In genomic region chr10:15859865-15860691, GRCh38 we compare ENCODE assay signal across 8 cellular contexts. TPM values are rescaled to one million over a fixed set of nuclear protein-coding genes. Genes with fewer than 3 reads are reported as not detected.
DNase-seq lines count a peak whose midpoint lies in the region; FAIRE-seq and TF ChIP-seq lines count a peak whose summit lies in the region.

Gene MINDY3, minus strand, starts transcription at chr10:15860507. Its CDS starts 208 bp downstream, at chr10:15860299.

- FAIRE-seq in H54 (lab: Jason Lieb, UNC): peak; percentile 98

- DNase-seq in G401 (ENCODE audit: low spot score) (peak; percentile 95), H54 (ENCODE audit: insufficient read length, low spot score) (peak; percentile 47), SK-MEL-5 (ENCODE audit: low read depth, low spot score) (peak; percentile 79), germinal center (ENCODE audit: low spot score) (peak; percentile 83), non-pigmented ciliary epithelial cell (ENCODE audit: low read depth) (peak; percentile 18), substantia nigra (lab: John Stamatoyannopoulos, UW) (peak; percentile 12 to 90 (median 80))
- peak; percentile 89 for DNase-seq in activated naive CD4-positive, alpha-beta T cell treated with anti-CD3 and anti-CD28 coated beads, Interleukin-2, amount 10 ng/mL, durations not matched to agents 7 days and 5 days

- H3K4me3 ChIP-seq in Loucy (ENCODE audit: low read length, poor library complexity, severe bottlenecking): peak within 1 kb of the TSS; percentile 91

- H3K4me1 ChIP-seq in Loucy (ENCODE audit: insufficient read depth, low read length, poor library complexity, severe bottlenecking): peaks cover 46% of the 10 kb centered on the region

- H3K79me2 ChIP-seq in Loucy (ENCODE audit: insufficient read depth, low read length): peaks cover 49% of the 10 kb centered on the region

- CTCF ChIA-PET in activated naive CD4-positive, alpha-beta T cell treated with anti-CD3 and anti-CD28 coated beads, Interleukin-2, amount 10 ng/mL, durations not matched to agents 7 days and 5 days (lab: Charles Lee): interaction anchor here (0.8 kb wide), 1 partner anchor 42 kb away, joined by 3 read pairs; no protein-coding TSS in a partner anchor

- H3K9ac ChIP-seq in Loucy (ENCODE audit: low read depth, low read length, poor library complexity, severe bottlenecking): peak within 1 kb of the TSS; percentile 85

- no peaks in the 10 kb centered on the region for H3K9me3 Mint-ChIP-seq in activated naive CD4-positive, alpha-beta T cell treated with anti-CD3 and anti-CD28 coated beads, Interleukin-2, amount 10 ng/mL, durations not matched to agents 7 days and 5 days

- H3K9me3 ChIP-seq in Loucy (ENCODE audit: insufficient read depth, low read depth, low read length): no peaks in the 10 kb centered on the region

- no peaks in the 10 kb centered on the region for H3K9me2 ChIP-seq in Loucy (replicated peaks; ENCODE audit: low read depth, low read length)

- H3K4me2 ChIP-seq in Loucy (ENCODE audit: low read depth, low read length, poor library complexity, severe bottlenecking): peak within 1 kb of the TSS; percentile 91

- H3K36me3 ChIP-seq in Loucy (ENCODE audit: insufficient read depth, low read length): no peaks in the 10 kb centered on the region

- no peak for TF ChIP-seq CTCF in Loucy (conservative IDR thresholded peaks at IDR 0.05; ENCODE audit: low read length)

- peaks cover 13% of the 10 kb centered on the region for H3K36me3 Mint-ChIP-seq in activated naive CD4-positive, alpha-beta T cell treated with anti-CD3 and anti-CD28 coated beads, Interleukin-2, amount 10 ng/mL, durations not matched to agents 7 days and 5 days

- peak within 1 kb of the TSS; percentile 51 for H3K27ac ChIP-seq in substantia nigra (ENCODE audit: low read depth, low read length, poor library complexity, severe bottlenecking)

- H3K4me1 Mint-ChIP-seq in activated naive CD4-positive, alpha-beta T cell treated with anti-CD3 and anti-CD28 coated beads, Interleukin-2, amount 10 ng/mL, durations not matched to agents 7 days and 5 days: peaks cover 41% of the 10 kb centered on the region

- peak within 1 kb of the TSS; percentile 93 for H3K27ac Mint-ChIP-seq in activated naive CD4-positive, alpha-beta T cell treated with anti-CD3 and anti-CD28 coated beads, Interleukin-2, amount 10 ng/mL, durations not matched to agents 7 days and 5 days

- H3K27me3 Mint-ChIP-seq in activated naive CD4-positive, alpha-beta T cell treated with anti-CD3 and anti-CD28 coated beads, Interleukin-2, amount 10 ng/mL, durations not matched to agents 7 days and 5 days: peaks cover 8% of the 10 kb centered on the region

- H4K20me1 ChIP-seq in Loucy (ENCODE audit: insufficient read depth, low read length, poor library complexity, severe bottlenecking): peaks cover 37% of the 10 kb centered on the region

- H3K4me3 Mint-ChIP-seq in activated naive CD4-positive, alpha-beta T cell treated with anti-CD3 and anti-CD28 coated beads, Interleukin-2, amount 10 ng/mL, durations not matched to agents 7 days and 5 days: peak within 1 kb of the TSS; percentile 95

- peak within 1 kb of the TSS; percentile 99 for H2AFZ ChIP-seq in Loucy (ENCODE audit: low read length)

- 0 out of 2 replicates have a peak, but pooled peaks cover 5% of the 10 kb centered on the region for H3F3A ChIP-seq in Loucy (ENCODE audit: low read depth)

- in situ Hi-C loops in G401 (cut with HindIII; ENCODE audit: low sequenced_read_pairs) (no loop called here), SK-MEL-5 (cut with HindIII; ENCODE audit: low pct_unique_long_range_greater_than_20kb, low sequenced_read_pairs) (no loop called here)

- TF ChIP-seq POLR2A in H54 (IDR thresholded peaks at IDR 0.05; ENCODE audit: low read depth, low read length): peak; percentile 65

- H3K27me3 ChIP-seq in Loucy (ENCODE audit: insufficient read depth, low read length, poor library complexity, severe bottlenecking): peaks cover 47% of the 10 kb centered on the region

RNA-seq across cellular contexts. Expression of gene MINDY3, which starts in this region (rescaled TPM):
- total RNA-seq in G401 (2014; rRNA removed; shearing (Covaris generic)): 13.9 and 23.3 TPM in 2 replicates
- total RNA-seq in SK-MEL-5 (2014; rRNA removed; shearing (Covaris generic)): 17.6 and 20.2 TPM in 2 replicates
- 11.0 and 13.1 TPM in 2 replicates for polyA plus RNA-seq in SK-MEL-5 (2015; cell fraction: cytosol; rRNA removed)
- polyA plus RNA-seq in SK-MEL-5 (2015; cell fraction: nucleus; rRNA removed): 80.6 and 84.1 TPM in 2 replicates

Comparison
In these comparisons a context has a peak if more than half of its experiments do, and no peak if none do; other contexts are left out.
1. Peak in every context shown above with its lines: DNase-seq, H3K4me3 ChIP-seq and H3K27ac ChIP-seq.
2. DNase-seq: peak in every context shown above with its lines; median percentile 95 in G401; 89 in activated naive CD4-positive, alpha-beta T cell treated with anti-CD3 and anti-CD28 coated beads, Interleukin-2, amount 10 ng/mL, durations not matched to agents 7 days and 5 days; 83 in germinal center; 80 in substantia nigra; 79 in SK-MEL-5; 47 in H54; 18 in non-pigmented ciliary epithelial cell.